1 cellular context compared by ENCODE assay signal in the genomic region with DNA sequence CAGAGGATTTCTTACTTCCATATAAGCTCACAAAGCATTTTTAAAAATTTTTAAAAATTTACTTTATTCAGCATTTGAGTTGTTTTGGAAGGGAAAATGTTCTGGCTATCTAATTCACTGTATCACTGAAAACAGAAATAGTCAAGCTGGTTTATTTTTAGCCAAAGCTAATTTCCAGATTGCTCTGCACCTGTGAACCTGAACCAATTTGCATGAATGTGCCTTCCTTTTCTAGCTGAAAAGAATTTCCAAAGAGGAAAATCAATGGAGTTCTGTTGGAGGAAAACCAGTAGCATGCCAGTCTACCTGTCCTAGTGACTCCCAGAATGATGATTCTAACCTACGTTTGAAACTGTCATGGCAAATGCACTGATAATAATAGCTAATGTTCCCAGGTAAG.
TF ChIP-seq lines count a peak whose summit lies in the region.

No MANE protein-coding gene starts in this region.

TF ChIP-seq in GM23338, 12 proteins besides CTCF, POLR2A, EP300 and RAD21 (continued from another document):
- TF ChIP-seq, protein P1, sequence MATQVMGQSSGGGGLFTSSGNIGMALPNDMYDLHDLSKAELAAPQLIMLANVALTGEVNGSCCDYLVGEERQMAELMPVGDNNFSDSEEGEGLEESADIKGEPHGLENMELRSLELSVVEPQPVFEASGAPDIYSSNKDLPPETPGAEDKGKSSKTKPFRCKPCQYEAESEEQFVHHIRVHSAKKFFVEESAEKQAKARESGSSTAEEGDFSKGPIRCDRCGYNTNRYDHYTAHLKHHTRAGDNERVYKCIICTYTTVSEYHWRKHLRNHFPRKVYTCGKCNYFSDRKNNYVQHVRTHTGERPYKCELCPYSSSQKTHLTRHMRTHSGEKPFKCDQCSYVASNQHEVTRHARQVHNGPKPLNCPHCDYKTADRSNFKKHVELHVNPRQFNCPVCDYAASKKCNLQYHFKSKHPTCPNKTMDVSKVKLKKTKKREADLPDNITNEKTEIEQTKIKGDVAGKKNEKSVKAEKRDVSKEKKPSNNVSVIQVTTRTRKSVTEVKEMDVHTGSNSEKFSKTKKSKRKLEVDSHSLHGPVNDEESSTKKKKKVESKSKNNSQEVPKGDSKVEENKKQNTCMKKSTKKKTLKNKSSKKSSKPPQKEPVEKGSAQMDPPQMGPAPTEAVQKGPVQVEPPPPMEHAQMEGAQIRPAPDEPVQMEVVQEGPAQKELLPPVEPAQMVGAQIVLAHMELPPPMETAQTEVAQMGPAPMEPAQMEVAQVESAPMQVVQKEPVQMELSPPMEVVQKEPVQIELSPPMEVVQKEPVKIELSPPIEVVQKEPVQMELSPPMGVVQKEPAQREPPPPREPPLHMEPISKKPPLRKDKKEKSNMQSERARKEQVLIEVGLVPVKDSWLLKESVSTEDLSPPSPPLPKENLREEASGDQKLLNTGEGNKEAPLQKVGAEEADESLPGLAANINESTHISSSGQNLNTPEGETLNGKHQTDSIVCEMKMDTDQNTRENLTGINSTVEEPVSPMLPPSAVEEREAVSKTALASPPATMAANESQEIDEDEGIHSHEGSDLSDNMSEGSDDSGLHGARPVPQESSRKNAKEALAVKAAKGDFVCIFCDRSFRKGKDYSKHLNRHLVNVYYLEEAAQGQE (IDR thresholded peaks at IDR 0.05; ENCODE audit: unreplicated experiment) = no peak
- TF ChIP-seq, protein P2, sequence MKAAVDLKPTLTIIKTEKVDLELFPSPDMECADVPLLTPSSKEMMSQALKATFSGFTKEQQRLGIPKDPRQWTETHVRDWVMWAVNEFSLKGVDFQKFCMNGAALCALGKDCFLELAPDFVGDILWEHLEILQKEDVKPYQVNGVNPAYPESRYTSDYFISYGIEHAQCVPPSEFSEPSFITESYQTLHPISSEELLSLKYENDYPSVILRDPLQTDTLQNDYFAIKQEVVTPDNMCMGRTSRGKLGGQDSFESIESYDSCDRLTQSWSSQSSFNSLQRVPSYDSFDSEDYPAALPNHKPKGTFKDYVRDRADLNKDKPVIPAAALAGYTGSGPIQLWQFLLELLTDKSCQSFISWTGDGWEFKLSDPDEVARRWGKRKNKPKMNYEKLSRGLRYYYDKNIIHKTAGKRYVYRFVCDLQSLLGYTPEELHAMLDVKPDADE (IDR thresholded peaks at IDR 0.05) = no peak
- TF ChIP-seq ZNF331 (CRISPR knock-in tag; IDR thresholded peaks at IDR 0.05; ENCODE audit: low read depth) = no peak
- no peak for TF ChIP-seq JUNB (IDR thresholded peaks at IDR 0.05; ENCODE audit: unreplicated experiment)
- no peak for TF ChIP-seq EZH2phosphoT487 (IDR thresholded peaks at IDR 0.05; ENCODE audit: unreplicated experiment)
- TF ChIP-seq NANOG (IDR thresholded peaks at IDR 0.05; ENCODE audit: borderline replicate concordance) = no peak
- no peak for TF ChIP-seq STAT1 (IDR thresholded peaks at IDR 0.05; ENCODE audit: unreplicated experiment)
